In the genomic region with DNA sequence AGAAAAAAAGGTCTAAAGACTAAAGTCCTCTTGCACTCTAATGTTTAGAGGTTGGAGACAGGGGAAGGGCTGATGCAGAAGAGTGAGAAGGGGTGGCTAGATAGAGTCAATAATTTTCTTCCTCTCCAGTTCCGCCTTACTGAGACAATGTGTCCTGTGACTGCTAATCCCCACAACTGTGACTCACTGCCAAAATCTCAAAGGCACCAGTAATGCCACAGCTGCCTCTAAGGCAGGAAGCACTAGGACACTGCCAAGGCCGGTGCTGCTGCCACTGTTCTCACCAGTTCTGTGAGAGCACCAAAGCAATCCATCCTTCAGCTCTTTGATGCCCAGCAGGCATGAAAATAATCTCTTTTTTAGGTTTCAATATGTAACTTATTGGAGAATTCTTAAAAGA, we compare ENCODE assay signal across 19 cellular contexts.
"Had no signal": no experiment of that assay in that cellular context is flagged by ENCODE, and none has a peak within 500 bp of the region (broad histone marks: within the 10 kb centered on the region; RNA-seq: fewer than 3 reads in every experiment).

No MANE protein-coding gene starts in this region.

- DNase-seq: activated CD4-positive, alpha-beta T cell treated with anti-CD3 and anti-CD28 coated beads, Interleukin-2, amount 10 ng/mL, durations not matched to agents 24 days and 14 days; activated CD4-positive, CD25-positive, alpha-beta regulatory T cell; activated CD8-positive, alpha-beta T cell treated with anti-CD3 and anti-CD28 coated beads, Interleukin-2, amount 10 ng/mL, durations not matched to agents 7 days and 5 days; activated naive CD4-positive, alpha-beta T cell treated with anti-CD3 and anti-CD28 coated beads, Interleukin-2, amount 10 ng/mL, durations not matched to agents 7 days and 5 days; activated naive CD8-positive, alpha-beta T cell treated with anti-CD3 and anti-CD28 coated beads, Interleukin-2, amount 50 U/mL, for 24 hours; activated T-cell treated with anti-CD3 and anti-CD28 coated beads, Interleukin-2, amount 50 U/mL, for 4 hours; brain microvascular endothelial cell; foreskin keratinocyte; kidney; naive B cell; pancreas; stimulated activated CD4-positive, alpha-beta T cell treated with anti-CD3 and anti-CD28 coated beads, Interleukin-4, amount 100 ng/mL, for 24 hours; stomach; T-helper 2 cell; trophoblast cell had no signal

- H3K4me3 ChIP-seq: coronary artery, lung, neural progenitor cell, pancreas, stomach, vagina had no signal
